ENCODE assay signal across 8 cellular contexts in the genomic region with DNA sequence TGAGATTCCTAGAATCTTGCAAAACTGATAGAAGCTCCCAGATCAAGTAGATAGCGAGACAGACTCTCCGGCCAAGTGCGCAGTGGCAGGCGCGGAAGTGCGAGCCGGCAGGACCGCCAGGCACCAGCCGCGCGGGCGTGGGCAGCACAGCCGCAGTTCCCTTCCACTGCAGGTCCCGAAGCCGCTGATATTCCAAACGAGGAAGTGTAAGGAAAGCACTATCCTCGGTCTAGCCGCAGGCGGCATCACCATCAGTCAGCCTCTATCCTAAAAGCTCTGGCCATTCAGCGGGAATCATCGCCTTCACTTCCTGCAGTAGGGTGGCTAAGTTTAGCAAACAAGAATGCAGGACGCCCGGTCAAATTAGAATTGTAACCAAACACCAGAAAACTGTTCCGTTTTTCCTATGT. TPM values are rescaled to one million over a fixed set of nuclear protein-coding genes. Genes with fewer than 3 reads are reported as not detected.
DNase-seq lines count a peak whose midpoint lies in the region; ATAC-seq and TF ChIP-seq lines count a peak whose summit lies in the region.

No MANE protein-coding gene starts in this region.

- peaks cover 0 to 3% (median 1%) of the 10 kb centered on the region in 3 donors for H3K27me3 Mint-ChIP-seq in CD14-positive monocyte (ENCODE audit: low read depth in 3 of 3)
- no peaks in the 10 kb centered on the region for H3K27me3 Mint-ChIP-seq in activated naive CD8-positive, alpha-beta T cell treated with anti-CD3 and anti-CD28 coated beads, Interleukin-2, amount 50 U/mL, for 24 hours

- peak overlapping the region; percentile 88 to 95 for H3K4me3 Mint-ChIP-seq in CD14-positive monocyte
- H3K4me3 Mint-ChIP-seq in activated naive CD8-positive, alpha-beta T cell treated with anti-CD3 and anti-CD28 coated beads, Interleukin-2, amount 50 U/mL, for 24 hours, result peak overlapping the region; percentile 91

- H3K4me1 ChIP-seq in cardiac muscle cell (ENCODE audit: low read depth), result peaks cover 4% of the 10 kb centered on the region

- intact Hi-C loops in CD14-positive monocyte (cut with micrococcal nuclease), result loop anchor here in 1 of 2 donors (10.0 kb wide), 1 partner anchor 50 kb away; the partner anchor contains the start of genes RO60 and UCHL5

- H3K9me3 Mint-ChIP-seq in CD14-positive monocyte, result no peaks in the 10 kb centered on the region
- H3K9me3 Mint-ChIP-seq in activated naive CD8-positive, alpha-beta T cell treated with anti-CD3 and anti-CD28 coated beads, Interleukin-2, amount 50 U/mL, for 24 hours, result no peaks in the 10 kb centered on the region

- peak overlapping the region; percentile 75 for H3K27ac ChIP-seq in cardiac muscle cell

- TF ChIP-seq CTCF in CD14-positive monocyte (IDR thresholded peaks at IDR 0.05), result no peak
- TF ChIP-seq CTCF in cardiac muscle cell (IDR thresholded peaks at IDR 0.05; ENCODE audit: low read depth, low read length), result no peak

- peak overlapping the region; percentile 70 for H3K4me3 ChIP-seq in cardiac muscle cell

- peaks cover 15% of the 10 kb centered on the region in 2 donors for H3K36me3 Mint-ChIP-seq in CD14-positive monocyte
- peaks cover 6% of the 10 kb centered on the region for H3K36me3 Mint-ChIP-seq in activated naive CD8-positive, alpha-beta T cell treated with anti-CD3 and anti-CD28 coated beads, Interleukin-2, amount 50 U/mL, for 24 hours (ENCODE audit: low read depth)

- no peaks in the 10 kb centered on the region for H3K9me3 ChIP-seq in cardiac muscle cell (ENCODE audit: low read depth)

- H3K27me3 ChIP-seq in cardiac muscle cell, result no peaks in the 10 kb centered on the region

- ATAC-seq in GM18519 (IDR thresholded peaks at IDR 0.05; ENCODE audit: low FRiP score, unreplicated experiment) (peak; percentile 21), HG03025 (IDR thresholded peaks at IDR 0.05; ENCODE audit: low FRiP score, unreplicated experiment) (peak; percentile 47)
- ATAC-seq in activated naive CD8-positive, alpha-beta T cell treated with anti-CD3 and anti-CD28 coated beads, Interleukin-2, amount 50 U/mL, for 24 hours, result peak; percentile 29

- H3K27ac Mint-ChIP-seq in CD14-positive monocyte, result peak overlapping the region; percentile 90 to 95 (median 93)
- H3K27ac Mint-ChIP-seq in activated naive CD8-positive, alpha-beta T cell treated with anti-CD3 and anti-CD28 coated beads, Interleukin-2, amount 50 U/mL, for 24 hours, result peak overlapping the region; percentile 86

- H3K4me1 Mint-ChIP-seq in CD14-positive monocyte, result peaks cover 23% of the 10 kb centered on the region
- H3K4me1 Mint-ChIP-seq in activated naive CD8-positive, alpha-beta T cell treated with anti-CD3 and anti-CD28 coated beads, Interleukin-2, amount 50 U/mL, for 24 hours, result peaks cover 18% of the 10 kb centered on the region

- DNase-seq in CD14-positive monocyte (ENCODE audit: low spot score) (no peak), NCI-H748 treated with DMSO at 0.1 percent for 48 hours (lab: John Stamatoyannopoulos, UW) (peak; percentile 48), cardiac muscle cell (ENCODE audit: low read depth in 1 of 2, low spot score in 1 of 2) (peak; percentile 54), occipital lobe (lab: John Stamatoyannopoulos, UW) (peak; percentile 29), NCI-H1694 (lab: John Stamatoyannopoulos, UW) (no peak)
- peak; percentile 34 for DNase-seq in activated naive CD8-positive, alpha-beta T cell treated with anti-CD3 and anti-CD28 coated beads, Interleukin-2, amount 50 U/mL, for 24 hours

- H3K36me3 ChIP-seq in cardiac muscle cell, result no peaks in the 10 kb centered on the region

RNA-seq across cellular contexts. Expression of gene GLRX2, which starts 0.7 kb away (rescaled TPM):
- polyA plus RNA-seq in CD14-positive monocyte (10 to 100 TPM; 15.2 to 16.1 TPM), cardiac muscle cell (21.9 and 24.9 TPM in 2 replicates)
- total RNA-seq in cardiac muscle cell (5.0 and 7.7 TPM in 2 replicates), occipital lobe (19.7 TPM)

RNA-seq across cellular contexts. Expression of gene CDC73, which starts 17.3 kb away (rescaled TPM):
- polyA plus RNA-seq in CD14-positive monocyte, result 10 to 100 TPM; 57.2 to 60.3 TPM
- total RNA-seq in cardiac muscle cell, result 17.7 and 25.6 TPM in 2 replicates
- 44.9 and 45.8 TPM in 2 replicates for polyA plus RNA-seq in cardiac muscle cell
- 48.7 TPM for total RNA-seq in occipital lobe

RNA-seq across cellular contexts. Expression of gene RO60, which starts 45.1 kb away (rescaled TPM):
- polyA plus RNA-seq in CD14-positive monocyte (10 to 100 TPM; 58.1 to 67.9 TPM), cardiac muscle cell (106 and 171 TPM in 2 replicates)
- total RNA-seq in cardiac muscle cell (93.1 and 139 TPM in 2 replicates), occipital lobe (448 TPM)

RNA-seq across cellular contexts. Expression of gene UCHL5, which starts 45.3 kb away (rescaled TPM):
- 10 to 100 TPM; 29.6 to 43.0 TPM for polyA plus RNA-seq in CD14-positive monocyte
- total RNA-seq in cardiac muscle cell, result 17.5 and 34.4 TPM in 2 replicates
- 42.5 and 49.6 TPM in 2 replicates for polyA plus RNA-seq in cardiac muscle cell
- total RNA-seq in occipital lobe, result 53.0 TPM

Comparison
In these comparisons a context has a peak if more than half of its experiments do, and no peak if none do; other contexts are left out.
1. DNase-seq: peak in NCI-H748 treated with DMSO at 0.1 percent for 48 hours (single experiment), activated naive CD8-positive, alpha-beta T cell treated with anti-CD3 and anti-CD28 coated beads, Interleukin-2, amount 50 U/mL, for 24 hours (single experiment), cardiac muscle cell (2 of 2) and occipital lobe (single experiment); none in CD14-positive monocyte (single experiment) and NCI-H1694 (single experiment).
2. Peak in every context shown above with its lines, with median percentiles within 50 percentile points of each other: ATAC-seq.